ENCODE assay signal across 17 cellular contexts in genomic region chr20:17868700-17869231, GRCh38.
DNase-seq lines count a peak whose midpoint lies in the region; ATAC-seq and TF ChIP-seq lines count a peak whose summit lies in the region.
"Had no signal": no experiment of that assay in that cellular context is flagged by ENCODE, and none has a peak within 500 bp of the region (broad histone marks: within the 10 kb centered on the region; RNA-seq: fewer than 3 reads in every experiment).

No MANE protein-coding gene starts in this region.

- H3K4me1 ChIP-seq in GM23338 (ENCODE audit: insufficient read depth) (peaks cover 59% of the 10 kb centered on the region), transverse colon (peaks cover 10 to 27% (median 21%) of the 10 kb centered on the region in 4 donors), aorta (ENCODE audit: control insufficient read depth in 1 of 2, insufficient read depth in 2 of 2, low read length in 2 of 2) (no peaks in the 10 kb centered on the region)

- H3K27me3 ChIP-seq in GM23338 (ENCODE audit: insufficient read depth) (no peaks in the 10 kb centered on the region), transverse colon (no peaks in the 10 kb centered on the region), aorta (ENCODE audit: control insufficient read depth in 1 of 2, insufficient read depth in 2 of 2, low read length in 1 of 2) (no peaks in the 10 kb centered on the region)

- H3K27me3 Mint-ChIP-seq in CD14-positive monocyte (ENCODE audit: low read depth in 3 of 3) = peaks cover 3 to 10% (median 3%) of the 10 kb centered on the region in 3 donors
- peaks cover 8% of the 10 kb centered on the region for H3K27me3 Mint-ChIP-seq in GM23338 (ENCODE audit: insufficient read depth, low read depth, poor library complexity)
- peaks cover 6% of the 10 kb centered on the region for H3K27me3 Mint-ChIP-seq in nephron (ENCODE audit: low read depth)

- intact Hi-C loops in CD14-positive monocyte (cut with micrococcal nuclease) = no loop called here
- intact Hi-C loops in transverse colon (cut with DNase I; ENCODE audit: low total_unique reads) = no loop called here
- intact Hi-C loops in aorta (cut with DNase I) = no loop called here

- H3K4me3 ChIP-seq in GM23338 (no peak overlapping the region), transverse colon (no peak overlapping the region), aorta (ENCODE audit: low read length in 2 of 2) (no peak overlapping the region)
- H3K4me3 ChIP-seq: GM12878 had no signal

- WGBS in transverse colon (ENCODE audit: low coverage in 1 of 2), 2 donors = 90 to 100% methylated on average over 1 to 4 of the region's 4 CpGs
- WGBS in aorta, 2 donors = 63 to 75% methylated on average over 4 of the region's 4 CpGs

- no peak overlapping the region for H3K27ac Mint-ChIP-seq in CD14-positive monocyte
- no peak overlapping the region; the same call in 1 of the 2 replicates for H3K27ac Mint-ChIP-seq in GM23338
- H3K27ac Mint-ChIP-seq in nephron = peak overlapping the region in 2 of 3 experiments; percentile 81 to 95
- H3K27ac Mint-ChIP-seq: CD4-positive, CD25-positive, alpha-beta regulatory T cell; CD8-positive, alpha-beta T cell; HFFc6 had no signal

- DNase-seq in CD14-positive monocyte (ENCODE audit: low spot score) (peak; percentile 3), GM23338 (ENCODE audit: low spot score) (no peak), transverse colon (peak; percentile 4), aorta (no peak)
- DNase-seq: C1 segment of cervical spinal cord; Caco-2; CD4-positive, CD25-positive, alpha-beta regulatory T cell; CD8-positive, alpha-beta T cell; DMS 273 treated with DMSO at 0.1 percent for 48 hours; DMS79; EL; GDM1; H9; HFFc6 had no signal

- ATAC-seq in GM23338 = no peak
- no peak for ATAC-seq in GM21786 (IDR thresholded peaks at IDR 0.05; ENCODE audit: unreplicated experiment)
- no peak for ATAC-seq in aorta (ENCODE audit: low FRiP score)
- ATAC-seq: CD8-positive, alpha-beta T cell; GM12878 had no signal

- H3K36me3 Mint-ChIP-seq in CD14-positive monocyte (no peaks in the 10 kb centered on the region), GM23338 (ENCODE audit: low read depth) (no peaks in the 10 kb centered on the region), nephron (ENCODE audit: low read depth) (no peaks in the 10 kb centered on the region)
- H3K36me3 Mint-ChIP-seq: CD4-positive, CD25-positive, alpha-beta regulatory T cell; CD8-positive, alpha-beta T cell had no signal

- H3K9me3 Mint-ChIP-seq in CD14-positive monocyte (peaks cover 0 to 1% (median 0%) of the 10 kb centered on the region in 7 donors), GM23338 (no peaks in the 10 kb centered on the region), nephron (no peaks in the 10 kb centered on the region)
- H3K9me3 Mint-ChIP-seq: CD4-positive, CD25-positive, alpha-beta regulatory T cell; CD8-positive, alpha-beta T cell; H9; HFFc6 had no signal

- no peak overlapping the region for H3K4me3 Mint-ChIP-seq in CD14-positive monocyte
- no peak overlapping the region; the same call in 2 of the 3 replicates for H3K4me3 Mint-ChIP-seq in GM23338
- H3K4me3 Mint-ChIP-seq in nephron = no peak overlapping the region
- H3K4me3 Mint-ChIP-seq: CD8-positive, alpha-beta T cell; H9; HFFc6 had no signal

- no peak overlapping the region for H2AFZ ChIP-seq in GM23338

- TF ChIP-seq POLR2A in transverse colon (IDR thresholded peaks at IDR 0.05) = no peak

- TF ChIP-seq EP300 in transverse colon (IDR thresholded peaks at IDR 0.05; ENCODE audit: low read depth) = no peak

- no peaks in the 10 kb centered on the region for H4K20me1 ChIP-seq in GM23338 (replicated peaks; ENCODE audit: insufficient read depth)

- H3K4me1 Mint-ChIP-seq in CD14-positive monocyte (peaks cover 4% of the 10 kb centered on the region), GM23338 (peaks cover 57% of the 10 kb centered on the region), nephron (peaks cover 63% of the 10 kb centered on the region)

- H3F3A ChIP-seq in GM23338 (replicated peaks; ENCODE audit: low read depth) = no peaks in the 10 kb centered on the region; the same call in 1 of the 2 replicates

- in situ Hi-C loops in transverse colon (cut with MboI; ENCODE audit: low pct_ligation_motif_present in 1 of 4, low pct_unique_long_range_greater_than_20kb in 1 of 4, low sequenced_read_pairs in 3 of 4) = no loop called here

- TF ChIP-seq CTCF in CD14-positive monocyte (IDR thresholded peaks at IDR 0.05) (no peak), GM23338 (conservative IDR thresholded peaks at IDR 0.05; ENCODE audit: low read depth in 2 of 2) (no peak), nephron (IDR thresholded peaks at IDR 0.05; ENCODE audit: unreplicated experiment in 3 of 3) (no peak), transverse colon (IDR thresholded peaks at IDR 0.05) (no peak)

- H3K36me3 ChIP-seq in GM23338 (ENCODE audit: insufficient read depth) (no peaks in the 10 kb centered on the region), transverse colon (no peaks in the 10 kb centered on the region), aorta (ENCODE audit: control insufficient read depth in 1 of 2, insufficient read depth in 2 of 2, low read length in 1 of 2) (no peaks in the 10 kb centered on the region)

- H3K9me2 ChIP-seq in GM23338 (ENCODE audit: insufficient read depth) = no peaks in the 10 kb centered on the region

- H3K79me2 ChIP-seq in GM23338 (replicated peaks; ENCODE audit: insufficient read depth) = no peaks in the 10 kb centered on the region

- H3K27ac ChIP-seq in GM23338 (ENCODE audit: low read depth) (peak overlapping the region; percentile 67; the same call in 1 of the 2 replicates), transverse colon (no peak overlapping the region), aorta (ENCODE audit: low read depth in 1 of 2, low read length in 2 of 2) (no peak overlapping the region)

- H3K9me3 ChIP-seq in transverse colon = no peaks in the 10 kb centered on the region
- H3K9me3 ChIP-seq in aorta (ENCODE audit: control insufficient read depth, low read length) = no peaks in the 10 kb centered on the region
- H3K9me3 ChIP-seq: Caco-2 had no signal

- peak overlapping the region; percentile 31; the same call in 1 of the 2 replicates for H3K4me2 ChIP-seq in GM23338

TF ChIP-seq in GM23338, 12 proteins besides CTCF, POLR2A, EP300 and RAD21 (continues in another document):
- TF ChIP-seq STAT1 (IDR thresholded peaks at IDR 0.05; ENCODE audit: unreplicated experiment) (no peak), REST (IDR thresholded peaks at IDR 0.05; ENCODE audit: unreplicated experiment) (no peak), JUNB (IDR thresholded peaks at IDR 0.05; ENCODE audit: unreplicated experiment) (no peak), POLR2AphosphoS5 (IDR thresholded peaks at IDR 0.05; ENCODE audit: low read depth) (no peak), EZH2phosphoT487 (IDR thresholded peaks at IDR 0.05; ENCODE audit: unreplicated experiment) (no peak), NANOG (IDR thresholded peaks at IDR 0.05; ENCODE audit: borderline replicate concordance) (no peak), ZNF114 (CRISPR knock-in tag; IDR thresholded peaks at IDR 0.05) (no peak), EZH2 (IDR thresholded peaks at IDR 0.05; ENCODE audit: low read depth, unreplicated experiment) (no peak), ZNF331 (CRISPR knock-in tag; IDR thresholded peaks at IDR 0.05; ENCODE audit: low read depth) (no peak), ETS1 (IDR thresholded peaks at IDR 0.05) (no peak), CREB1 (CRISPR knock-in tag; IDR thresholded peaks at IDR 0.05; ENCODE audit: low read depth) (no peak)

Comparison
In these comparisons a context has a peak if more than half of its experiments do, and no peak if none do; other contexts are left out.
1. DNase-seq: peak in CD14-positive monocyte (single experiment) and transverse colon (single experiment); none in GM23338 (single experiment) and aorta (0 of 2).
2. H3K27ac Mint-ChIP-seq: peak in nephron (2 of 3); none in CD14-positive monocyte (0 of 7) and GM23338 (single experiment).